Comparison of ENCODE assay signal across 2 cellular contexts in genomic region chr1:166479052-166479631, GRCh38.
TF ChIP-seq lines count a peak whose summit lies in the region.

No MANE protein-coding gene starts in this region.

TF ChIP-seq in IMR-90, 13 proteins besides CTCF, POLR2A, EP300 and RAD21 (continued from another document):
- no peak for TF ChIP-seq NFE2L2 (IDR thresholded peaks at IDR 0.05; ENCODE audit: low read depth, low read length)
- TF ChIP-seq, protein P1, sequence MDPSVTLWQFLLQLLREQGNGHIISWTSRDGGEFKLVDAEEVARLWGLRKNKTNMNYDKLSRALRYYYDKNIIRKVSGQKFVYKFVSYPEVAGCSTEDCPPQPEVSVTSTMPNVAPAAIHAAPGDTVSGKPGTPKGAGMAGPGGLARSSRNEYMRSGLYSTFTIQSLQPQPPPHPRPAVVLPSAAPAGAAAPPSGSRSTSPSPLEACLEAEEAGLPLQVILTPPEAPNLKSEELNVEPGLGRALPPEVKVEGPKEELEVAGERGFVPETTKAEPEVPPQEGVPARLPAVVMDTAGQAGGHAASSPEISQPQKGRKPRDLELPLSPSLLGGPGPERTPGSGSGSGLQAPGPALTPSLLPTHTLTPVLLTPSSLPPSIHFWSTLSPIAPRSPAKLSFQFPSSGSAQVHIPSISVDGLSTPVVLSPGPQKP (IDR thresholded peaks at IDR 0.05; ENCODE audit: borderline replicate concordance, low read depth, low read length) = no peak

TF ChIP-seq in SK-N-SH, 30 proteins besides CTCF, POLR2A, EP300 and RAD21 (continued from another document):
- TF ChIP-seq IRF3 (IDR thresholded peaks at IDR 0.05; ENCODE audit: low read depth, low read length) (no peak), CHD2 (IDR thresholded peaks at IDR 0.05; ENCODE audit: low read length, partially characterized antibody) (no peak), SMC3 (IDR thresholded peaks at IDR 0.05; ENCODE audit: low read depth, low read length) (peak; percentile 54; the same call in 1 of the 2 replicates)
